Comparison of ENCODE assay signal across 1 cellular context in the genomic region with DNA sequence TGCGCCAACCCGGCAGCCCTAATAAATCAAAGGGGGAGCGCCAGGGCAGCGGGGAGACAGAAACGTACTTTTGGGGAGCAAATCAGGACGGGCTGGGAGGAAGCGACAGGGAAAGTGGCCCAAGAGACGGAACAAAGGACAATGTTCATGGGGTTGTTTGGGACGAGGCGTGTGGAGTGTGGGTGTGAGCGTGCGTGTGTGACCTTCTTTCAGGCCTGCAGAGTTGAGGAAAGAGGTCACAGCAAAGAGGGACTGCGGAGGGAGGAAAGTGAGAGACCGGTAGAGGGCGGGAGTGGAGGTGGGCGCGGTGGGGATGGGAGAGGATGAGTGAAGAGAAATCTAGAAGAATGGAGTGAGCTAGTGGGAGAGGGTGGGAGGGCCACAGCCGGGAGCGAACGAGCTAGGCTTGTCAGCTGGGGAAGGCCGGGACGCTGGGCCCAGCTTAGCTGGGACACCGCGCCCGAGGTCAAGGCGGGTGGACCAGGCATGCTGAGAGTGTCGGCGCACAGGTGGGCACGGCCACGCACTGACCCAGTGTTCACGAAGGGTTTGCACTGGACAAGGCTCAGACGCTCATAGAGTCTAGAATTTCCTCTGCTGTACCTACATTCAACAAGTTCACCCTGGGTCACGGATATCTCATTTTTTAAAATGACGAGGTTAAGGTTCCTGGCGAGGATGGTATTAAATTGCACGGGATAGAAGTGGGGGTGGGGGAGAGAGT.
TF ChIP-seq lines count a peak whose summit lies in the region.

No MANE protein-coding gene starts in this region.

TF ChIP-seq in HEK293, 187 proteins besides CTCF, POLR2A, EP300 and RAD21 (continued from another document):
- TF ChIP-seq, protein P1, sequence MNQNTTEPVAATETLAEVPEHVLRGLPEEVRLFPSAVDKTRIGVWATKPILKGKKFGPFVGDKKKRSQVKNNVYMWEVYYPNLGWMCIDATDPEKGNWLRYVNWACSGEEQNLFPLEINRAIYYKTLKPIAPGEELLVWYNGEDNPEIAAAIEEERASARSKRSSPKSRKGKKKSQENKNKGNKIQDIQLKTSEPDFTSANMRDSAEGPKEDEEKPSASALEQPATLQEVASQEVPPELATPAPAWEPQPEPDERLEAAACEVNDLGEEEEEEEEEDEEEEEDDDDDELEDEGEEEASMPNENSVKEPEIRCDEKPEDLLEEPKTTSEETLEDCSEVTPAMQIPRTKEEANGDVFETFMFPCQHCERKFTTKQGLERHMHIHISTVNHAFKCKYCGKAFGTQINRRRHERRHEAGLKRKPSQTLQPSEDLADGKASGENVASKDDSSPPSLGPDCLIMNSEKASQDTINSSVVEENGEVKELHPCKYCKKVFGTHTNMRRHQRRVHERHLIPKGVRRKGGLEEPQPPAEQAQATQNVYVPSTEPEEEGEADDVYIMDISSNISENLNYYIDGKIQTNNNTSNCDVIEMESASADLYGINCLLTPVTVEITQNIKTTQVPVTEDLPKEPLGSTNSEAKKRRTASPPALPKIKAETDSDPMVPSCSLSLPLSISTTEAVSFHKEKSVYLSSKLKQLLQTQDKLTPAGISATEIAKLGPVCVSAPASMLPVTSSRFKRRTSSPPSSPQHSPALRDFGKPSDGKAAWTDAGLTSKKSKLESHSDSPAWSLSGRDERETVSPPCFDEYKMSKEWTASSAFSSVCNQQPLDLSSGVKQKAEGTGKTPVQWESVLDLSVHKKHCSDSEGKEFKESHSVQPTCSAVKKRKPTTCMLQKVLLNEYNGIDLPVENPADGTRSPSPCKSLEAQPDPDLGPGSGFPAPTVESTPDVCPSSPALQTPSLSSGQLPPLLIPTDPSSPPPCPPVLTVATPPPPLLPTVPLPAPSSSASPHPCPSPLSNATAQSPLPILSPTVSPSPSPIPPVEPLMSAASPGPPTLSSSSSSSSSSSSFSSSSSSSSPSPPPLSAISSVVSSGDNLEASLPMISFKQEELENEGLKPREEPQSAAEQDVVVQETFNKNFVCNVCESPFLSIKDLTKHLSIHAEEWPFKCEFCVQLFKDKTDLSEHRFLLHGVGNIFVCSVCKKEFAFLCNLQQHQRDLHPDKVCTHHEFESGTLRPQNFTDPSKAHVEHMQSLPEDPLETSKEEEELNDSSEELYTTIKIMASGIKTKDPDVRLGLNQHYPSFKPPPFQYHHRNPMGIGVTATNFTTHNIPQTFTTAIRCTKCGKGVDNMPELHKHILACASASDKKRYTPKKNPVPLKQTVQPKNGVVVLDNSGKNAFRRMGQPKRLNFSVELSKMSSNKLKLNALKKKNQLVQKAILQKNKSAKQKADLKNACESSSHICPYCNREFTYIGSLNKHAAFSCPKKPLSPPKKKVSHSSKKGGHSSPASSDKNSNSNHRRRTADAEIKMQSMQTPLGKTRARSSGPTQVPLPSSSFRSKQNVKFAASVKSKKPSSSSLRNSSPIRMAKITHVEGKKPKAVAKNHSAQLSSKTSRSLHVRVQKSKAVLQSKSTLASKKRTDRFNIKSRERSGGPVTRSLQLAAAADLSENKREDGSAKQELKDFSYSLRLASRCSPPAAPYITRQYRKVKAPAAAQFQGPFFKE (tag by site-specific recombination; IDR thresholded peaks at IDR 0.05; ENCODE audit: borderline replicate concordance): no peak
- TF ChIP-seq, protein P2, sequence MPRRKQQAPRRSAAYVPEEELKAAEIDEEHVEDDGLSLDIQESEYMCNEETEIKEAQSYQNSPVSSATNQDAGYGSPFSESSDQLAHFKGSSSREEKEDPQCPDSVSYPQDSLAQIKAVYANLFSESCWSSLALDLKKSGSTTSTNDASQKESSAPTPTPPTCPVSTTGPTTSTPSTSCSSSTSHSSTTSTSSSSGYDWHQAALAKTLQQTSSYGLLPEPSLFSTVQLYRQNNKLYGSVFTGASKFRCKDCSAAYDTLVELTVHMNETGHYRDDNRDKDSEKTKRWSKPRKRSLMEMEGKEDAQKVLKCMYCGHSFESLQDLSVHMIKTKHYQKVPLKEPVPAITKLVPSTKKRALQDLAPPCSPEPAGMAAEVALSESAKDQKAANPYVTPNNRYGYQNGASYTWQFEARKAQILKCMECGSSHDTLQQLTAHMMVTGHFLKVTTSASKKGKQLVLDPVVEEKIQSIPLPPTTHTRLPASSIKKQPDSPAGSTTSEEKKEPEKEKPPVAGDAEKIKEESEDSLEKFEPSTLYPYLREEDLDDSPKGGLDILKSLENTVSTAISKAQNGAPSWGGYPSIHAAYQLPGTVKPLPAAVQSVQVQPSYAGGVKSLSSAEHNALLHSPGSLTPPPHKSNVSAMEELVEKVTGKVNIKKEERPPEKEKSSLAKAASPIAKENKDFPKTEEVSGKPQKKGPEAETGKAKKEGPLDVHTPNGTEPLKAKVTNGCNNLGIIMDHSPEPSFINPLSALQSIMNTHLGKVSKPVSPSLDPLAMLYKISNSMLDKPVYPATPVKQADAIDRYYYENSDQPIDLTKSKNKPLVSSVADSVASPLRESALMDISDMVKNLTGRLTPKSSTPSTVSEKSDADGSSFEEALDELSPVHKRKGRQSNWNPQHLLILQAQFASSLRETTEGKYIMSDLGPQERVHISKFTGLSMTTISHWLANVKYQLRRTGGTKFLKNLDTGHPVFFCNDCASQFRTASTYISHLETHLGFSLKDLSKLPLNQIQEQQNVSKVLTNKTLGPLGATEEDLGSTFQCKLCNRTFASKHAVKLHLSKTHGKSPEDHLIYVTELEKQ (tag by site-specific recombination; IDR thresholded peaks at IDR 0.05; ENCODE audit: borderline replicate concordance): no peak
- peak; percentile 33; the same call in 1 of the 2 replicates for TF ChIP-seq EGR2 (tag by site-specific recombination; IDR thresholded peaks at IDR 0.05; ENCODE audit: low read depth)
